ENCODE assay signal across 23 cellular contexts in genomic region chr7:112341464-112341863, GRCh38.
DNase-seq lines count a peak whose midpoint lies in the region; ATAC-seq, FAIRE-seq and TF ChIP-seq lines count a peak whose summit lies in the region.
"Had no signal": no experiment of that assay in that cellular context is flagged by ENCODE, and none has a peak within 500 bp of the region (broad histone marks: within the 10 kb centered on the region; RNA-seq: fewer than 3 reads in every experiment).

No MANE protein-coding gene starts in this region.

- TF ChIP-seq POLR2A in body of pancreas (IDR thresholded peaks at IDR 0.05) = no peak

- peaks cover 18% of the 10 kb centered on the region for H3K4me1 ChIP-seq in body of pancreas
- no peaks in the 10 kb centered on the region for H3K4me1 ChIP-seq in pancreas
- H3K4me1 ChIP-seq: A549; BLaER1 treated with 17β-estradiol and CSF1 and Interleukin-3, amounts not matched to agents 10 nM and 100 nM; Caco-2 had no signal

- H3K4me3 ChIP-seq in body of pancreas (no peak overlapping the region), pancreas (no peak overlapping the region)
- H3K4me3 ChIP-seq: A549; BLaER1 treated with 17β-estradiol and CSF1 and Interleukin-3, amounts not matched to agents 10 nM and 100 nM; GM12878 had no signal

- intact Hi-C loops in Right ventricle myocardium superior (cut with DNase I) (no loop called here), left cardiac atrium (cut with DNase I) (no loop called here), body of pancreas (cut with DNase I) (no loop called here), pancreas (cut with DNase I) (no loop called here), sciatic nerve (cut with DNase I) (no loop called here)

- H3K27me3 ChIP-seq in body of pancreas = no peaks in the 10 kb centered on the region
- no peaks in the 10 kb centered on the region for H3K27me3 ChIP-seq in pancreas
- H3K27me3 ChIP-seq: BLaER1 treated with 17β-estradiol and CSF1 and Interleukin-3, amounts not matched to agents 10 nM and 100 nM had no signal

- H3K27ac ChIP-seq in body of pancreas = peak overlapping the region in 1 of 4 donors; percentile 38
- H3K27ac ChIP-seq in pancreas = no peak overlapping the region
- H3K27ac ChIP-seq: 22Rv1; A549; BLaER1 treated with 17β-estradiol and CSF1 and Interleukin-3, amounts not matched to agents 10 nM and 100 nM; C4-2B had no signal

- FAIRE-seq in pancreas (lab: Jason Lieb, UNC) = no peak
- FAIRE-seq: A549, D721Med, GM12878, GM12892, GM18507 had no signal

- no peak for TF ChIP-seq CTCF in body of pancreas (IDR thresholded peaks at IDR 0.05)
- no peak for TF ChIP-seq CTCF in pancreas (IDR thresholded peaks at IDR 0.05)

- H3K9me3 ChIP-seq in body of pancreas = no peaks in the 10 kb centered on the region
- H3K9me3 ChIP-seq in pancreas = no peaks in the 10 kb centered on the region
- H3K9me3 ChIP-seq: A549, Caco-2 had no signal

- WGBS in body of pancreas, 2 donors = 30 to 59% methylated on average over 2 of the region's 2 CpGs
- 34% methylated on average over 2 of the region's 2 CpGs for WGBS in pancreas, 2 donors

- H3K36me3 ChIP-seq in body of pancreas (replicated peaks in 1 of 2; ENCODE audit: insufficient read depth in 1 of 2, low read depth in 2 of 2) (no peaks in the 10 kb centered on the region), pancreas (no peaks in the 10 kb centered on the region)

- DNase-seq in Right ventricle myocardium superior = no peak
- no peak for DNase-seq in left cardiac atrium
- DNase-seq in body of pancreas = peak; percentile 60 to 78 (median 66)
- DNase-seq in cerebellum (ENCODE audit: low spot score) = peak; percentile 60
- DNase-seq in pancreas = peak in 4 of 6 donors; percentile 27 to 76 (median 52)
- no peak for DNase-seq in mucosa of gallbladder (ENCODE audit: low spot score)
- no peak for DNase-seq in NAMALWA (ENCODE audit: low spot score)
- DNase-seq in sciatic nerve (ENCODE audit: low spot score) = no peak
- DNase-seq: AML-193; Caco-2; Calu3; CD4-positive, alpha-beta T cell; CD8-positive, alpha-beta T cell; DMS79 treated with DMSO at 0.1 percent for 48 hours; GDM1 had no signal

- peak; percentile 36 for ATAC-seq in Right ventricle myocardium superior (ENCODE audit: poor library complexity)
- ATAC-seq in left cardiac atrium = no peak
- peak; percentile 96 for ATAC-seq in body of pancreas
- peak; percentile 73 to 98 (median 90) for ATAC-seq in pancreas
- ATAC-seq in sciatic nerve = no peak
- ATAC-seq: A549; CD8-positive, alpha-beta T cell; GM12878 had no signal

Comparison
In these comparisons a context has a peak if more than half of its experiments do, and no peak if none do; other contexts are left out.
1. ATAC-seq: peak in Right ventricle myocardium superior (single experiment), body of pancreas (single experiment) and pancreas (4 of 4); none in left cardiac atrium (0 of 2) and sciatic nerve (single experiment).
2. DNase-seq: peak in body of pancreas (4 of 4), cerebellum (single experiment) and pancreas (4 of 6); none in Right ventricle myocardium superior (single experiment), left cardiac atrium (single experiment), mucosa of gallbladder (single experiment), NAMALWA (single experiment) and sciatic nerve (single experiment).